ENCODE assay signal across 14 cellular contexts in the genomic region with DNA sequence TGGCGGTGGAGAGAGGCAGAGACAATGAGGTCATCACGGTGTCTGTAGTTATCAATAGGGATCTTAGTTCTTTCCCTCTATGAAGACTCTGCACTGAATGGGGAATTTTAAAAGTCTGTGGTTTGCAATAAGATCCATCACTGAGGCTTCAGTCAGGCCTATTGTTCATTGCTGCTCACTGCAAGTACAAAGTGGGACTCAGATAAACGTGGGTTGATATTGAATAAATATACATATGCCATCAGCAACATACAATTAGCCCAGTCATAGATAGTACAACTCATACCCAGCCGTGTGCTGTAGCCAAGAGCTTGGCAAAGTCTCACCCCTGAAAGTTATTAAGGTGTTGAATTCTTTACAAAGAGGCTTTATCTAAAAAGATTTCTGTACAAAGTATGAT.
"Had no signal": no experiment of that assay in that cellular context is flagged by ENCODE, and none has a peak within 500 bp of the region (broad histone marks: within the 10 kb centered on the region; RNA-seq: fewer than 3 reads in every experiment).

No MANE protein-coding gene starts in this region.

- H3K4me3 Mint-ChIP-seq: endodermal cell; memory B cell; natural killer cell treated with Interleukin-12 subunit alpha and Interleukin-12 subunit beta and Interleukin-15 and Interleukin-18, amount 100 ng/mL, for 72 hours; stimulated activated effector memory CD8-positive, alpha-beta T cell treated with anti-CD3 and anti-CD28 coated beads, Interleukin-12 subunit alpha, Interleukin-12 subunit beta, amount 100 ng/mL, for 72 hours had no signal

- DNase-seq: activated CD4-positive, alpha-beta T cell treated with anti-CD3 and anti-CD28 coated beads, Interleukin-2, amount 50 U/mL, for 1 hour; activated CD8-positive, alpha-beta memory T cell treated with anti-CD3 and anti-CD28 coated beads for 24 hours; activated naive CD4-positive, alpha-beta T cell treated with Interleukin-2 at 50 U/mL for 16 hours; aorta; endodermal cell; erythroblast; kidney; left ventricle myocardium inferior; stimulated activated CD4-positive, alpha-beta T cell treated with anti-CD3 and anti-CD28 coated beads, Interleukin-12 subunit alpha, Interleukin-12 subunit beta, amount 100 ng/mL, for 4 hours had no signal

- H3K4me3 ChIP-seq: left ventricle myocardium inferior, thoracic aorta had no signal

- H3K4me1 ChIP-seq: left ventricle myocardium inferior had no signal

- ATAC-seq: activated CD4-positive, CD25-positive, alpha-beta regulatory T cell treated with anti-CD3 and anti-CD28 coated beads, Interleukin-2, amount 50 U/mL, for 24 hours; natural killer cell treated with Interleukin-12 subunit alpha and Interleukin-12 subunit beta and Interleukin-15 and Interleukin-18, amount 100 ng/mL, for 72 hours; stimulated activated effector memory CD8-positive, alpha-beta T cell treated with anti-CD3 and anti-CD28 coated beads, Interleukin-12 subunit alpha, Interleukin-12 subunit beta, amount 100 ng/mL, for 72 hours had no signal

- H3K27ac Mint-ChIP-seq: endodermal cell; memory B cell; natural killer cell treated with Interleukin-12 subunit alpha and Interleukin-12 subunit beta and Interleukin-15 and Interleukin-18, amount 100 ng/mL, for 72 hours; stimulated activated effector memory CD8-positive, alpha-beta T cell treated with anti-CD3 and anti-CD28 coated beads, Interleukin-12 subunit alpha, Interleukin-12 subunit beta, amount 100 ng/mL, for 72 hours had no signal

- H3K27ac ChIP-seq: left ventricle myocardium inferior, thoracic aorta had no signal

- FAIRE-seq: kidney had no signal

- H3K9me3 Mint-ChIP-seq: endodermal cell; natural killer cell treated with Interleukin-12 subunit alpha and Interleukin-12 subunit beta and Interleukin-15 and Interleukin-18, amount 100 ng/mL, for 72 hours; stimulated activated effector memory CD8-positive, alpha-beta T cell treated with anti-CD3 and anti-CD28 coated beads, Interleukin-12 subunit alpha, Interleukin-12 subunit beta, amount 100 ng/mL, for 72 hours had no signal

- H3K36me3 ChIP-seq: left ventricle myocardium inferior, thoracic aorta had no signal

- H3K4me1 Mint-ChIP-seq: memory B cell; stimulated activated effector memory CD8-positive, alpha-beta T cell treated with anti-CD3 and anti-CD28 coated beads, Interleukin-12 subunit alpha, Interleukin-12 subunit beta, amount 100 ng/mL, for 72 hours had no signal

- H3K9me3 ChIP-seq: left ventricle myocardium inferior, thoracic aorta had no signal

- H3K36me3 Mint-ChIP-seq: memory B cell; natural killer cell treated with Interleukin-12 subunit alpha and Interleukin-12 subunit beta and Interleukin-15 and Interleukin-18, amount 100 ng/mL, for 72 hours; stimulated activated effector memory CD8-positive, alpha-beta T cell treated with anti-CD3 and anti-CD28 coated beads, Interleukin-12 subunit alpha, Interleukin-12 subunit beta, amount 100 ng/mL, for 72 hours had no signal
